ENCODE assay signal across 24 cellular contexts in the genomic region with DNA sequence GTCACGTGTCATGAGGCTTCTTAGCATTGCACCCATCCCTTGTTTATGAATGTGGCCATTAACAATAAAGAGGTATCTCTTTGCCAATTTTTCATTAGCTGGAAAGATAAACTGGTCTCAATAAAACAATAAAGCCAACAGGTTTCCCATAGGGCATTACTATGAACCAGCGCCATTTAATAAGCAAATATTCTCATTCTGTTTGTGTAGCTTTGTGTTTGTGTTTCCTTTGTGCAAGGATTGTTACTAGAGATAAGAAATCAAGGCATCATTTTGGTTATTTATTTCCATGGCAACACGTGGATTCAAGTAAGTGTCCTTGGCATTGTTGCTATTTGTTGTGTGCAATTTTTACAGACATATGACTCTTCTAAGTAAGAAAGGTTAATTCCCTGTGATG.
"Had no signal": no experiment of that assay in that cellular context is flagged by ENCODE, and none has a peak within 500 bp of the region (broad histone marks: within the 10 kb centered on the region; RNA-seq: fewer than 3 reads in every experiment).

No MANE protein-coding gene starts in this region.

- H3K79me2 ChIP-seq: parathyroid adenoma had no signal

- H3K4me3 ChIP-seq: dorsolateral prefrontal cortex, heart left ventricle, psoas muscle, sigmoid colon, smooth muscle cell, uterus had no signal

- H2AFZ ChIP-seq: parathyroid adenoma had no signal

- H3K9me3 ChIP-seq: heart left ventricle, psoas muscle, sigmoid colon, uterus had no signal

- H3K4me1 ChIP-seq: parathyroid adenoma, sigmoid colon, uterus had no signal

- DNase-seq: activated B cell treated with CpG ODN at 0.5 μM for 24 hours; activated CD4-positive, alpha-beta T cell treated with anti-CD3 and anti-CD28 coated beads, Interleukin-2, amount 50 U/mL, for 1 hour; activated CD8-positive, alpha-beta T cell treated with anti-CD3 and anti-CD28 coated beads for 36 hours; activated naive CD8-positive, alpha-beta T cell treated with anti-CD3 and anti-CD28 coated beads, Interleukin-2, amount 50 U/mL, for 24 hours; activated T-cell treated with anti-CD3 and anti-CD28 coated beads, Interleukin-2, amount 50 U/mL, for 48 hours; dorsolateral prefrontal cortex; effector memory CD4-positive, alpha-beta T cell; erythroblast; foreskin fibroblast; heart left ventricle; hypothalamus; naive B cell; nephron progenitor cell; nucleus accumbens; psoas muscle; sigmoid colon; stimulated activated CD4-positive, alpha-beta T cell treated with anti-CD3 and anti-CD28 coated beads, Interleukin-1b, Interleukin-23, amount 100 ng/mL, for 48 hours; stimulated activated CD4-positive, alpha-beta T cell treated with anti-CD3 and anti-CD28 coated beads, Interleukin-4, amount 100 ng/mL, for 4 hours; stimulated activated CD8-positive, alpha-beta memory T cell treated with anti-CD3 and anti-CD28 coated beads, Interleukin-4, amount 100 ng/mL, for 48 hours; stimulated activated naive CD8-positive, alpha-beta T cell treated with anti-CD3 and anti-CD28 coated beads, Interleukin-15, amount 100 ng/mL, for 72 hours; substantia nigra; uterus had no signal

- H3K4me2 ChIP-seq: smooth muscle cell had no signal

- H3K27me3 ChIP-seq: dorsolateral prefrontal cortex, heart left ventricle, sigmoid colon, uterus had no signal

- H3K9ac ChIP-seq: parathyroid adenoma had no signal

- H3K27ac ChIP-seq: dorsolateral prefrontal cortex, heart left ventricle, parathyroid adenoma, psoas muscle, sigmoid colon, uterus had no signal

- H3K36me3 ChIP-seq: heart left ventricle, sigmoid colon, uterus had no signal
